In the genomic region with DNA sequence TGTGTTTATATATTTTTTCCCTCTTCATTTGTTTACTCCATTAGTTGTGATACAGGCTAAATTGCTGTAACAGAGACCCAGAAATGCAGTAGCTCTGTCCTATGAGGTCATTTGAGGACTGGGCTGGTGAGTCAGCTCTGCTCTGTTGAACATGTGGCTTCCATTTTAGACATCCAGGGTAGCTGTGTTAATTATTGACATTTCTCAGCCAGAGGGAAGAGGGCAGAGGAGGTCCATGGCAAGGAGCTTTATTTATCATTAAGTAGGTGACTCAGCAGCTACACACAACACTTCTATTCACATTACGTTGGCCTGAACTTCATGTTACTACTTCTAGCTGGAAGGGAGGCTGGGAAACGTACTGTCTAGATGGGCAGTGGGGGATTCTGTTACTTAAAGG, we compare ENCODE assay signal across 9 cellular contexts.
DNase-seq lines count a peak whose midpoint lies in the region; ATAC-seq, FAIRE-seq and TF ChIP-seq lines count a peak whose summit lies in the region.
"Had no signal": no experiment of that assay in that cellular context is flagged by ENCODE, and none has a peak within 500 bp of the region (broad histone marks: within the 10 kb centered on the region; RNA-seq: fewer than 3 reads in every experiment).

No MANE protein-coding gene starts in this region.

- no peak overlapping the region for H3K4me3 ChIP-seq in GM23248

- peak overlapping the region; percentile 69 for H3K4me2 ChIP-seq in GM23248 (ENCODE audit: unreplicated experiment)

- peak overlapping the region; percentile 51 for H2AFZ ChIP-seq in GM23248

- no peaks in the 10 kb centered on the region for H3K27me3 ChIP-seq in GM23248 (replicated peaks; ENCODE audit: insufficient read depth)

- H3K9me3 ChIP-seq in GM23248 (ENCODE audit: low read depth) = no peaks in the 10 kb centered on the region

- no peaks in the 10 kb centered on the region for H4K20me1 ChIP-seq in GM23248 (ENCODE audit: insufficient read depth)

- no peak for ATAC-seq in GM18868 (IDR thresholded peaks at IDR 0.05; ENCODE audit: unreplicated experiment)

- no peak for TF ChIP-seq POLR2A in GM12891 (IDR thresholded peaks at IDR 0.05; ENCODE audit: low read depth, low read length)

- peak overlapping the region; percentile 40; the same call in 1 of the 2 replicates for H3K27ac ChIP-seq in GM23248

- no peak for FAIRE-seq in GM12891 (lab: Jason Lieb, UNC)

- H3K79me2 ChIP-seq in GM23248 (ENCODE audit: insufficient read depth) = no peaks in the 10 kb centered on the region

- no peak overlapping the region for H3K9ac ChIP-seq in GM23248

- DNase-seq in AG20443 (ENCODE audit: low spot score) (peak; percentile 85), GM23248 (peak; percentile 95), NCI-H2196 (lab: John Stamatoyannopoulos, UW; ENCODE audit: unreplicated experiment) (peak; percentile 42), glomerular visceral epithelial cell (ENCODE audit: extremely low spot score) (peak; percentile 96), KG1 (lab: John Stamatoyannopoulos, UW) (no peak), GM12891 (ENCODE audit: insufficient read length, low spot score) (no peak), SIG-M5 treated with dmso at 0.1 percent for 504 hours (lab: John Stamatoyannopoulos, UW; ENCODE audit: unreplicated experiment) (no peak)
- DNase-seq: activated naive CD8-positive, alpha-beta T cell treated with anti-CD3 and anti-CD28 coated beads, Interleukin-2, amount 10 ng/mL, durations not matched to agents 7 days and 5 days had no signal

- in situ Hi-C loops in GM23248 (cut with MboI) = no loop called here

- peaks cover 24% of the 10 kb centered on the region for H3K4me1 ChIP-seq in GM23248 (ENCODE audit: insufficient read depth)

- H3K9me2 ChIP-seq in GM23248 (ENCODE audit: insufficient read depth) = no peaks in the 10 kb centered on the region

- no peaks in the 10 kb centered on the region for H3K36me3 ChIP-seq in GM23248 (ENCODE audit: low read depth)

- WGBS in GM23248 (ENCODE audit: low coverage in 1 of 2, low lambda C conversion rate in 2 of 2, missing lambda C conversion rate in 2 of 2), 2 experiments = 0% methylated on average over 2 of the region's 2 CpGs

- peaks cover 14% of the 10 kb centered on the region; the same call in 1 of the 2 replicates for H3F3A ChIP-seq in GM23248 (ENCODE audit: insufficient read depth)

TF ChIP-seq in GM12891, 5 proteins besides CTCF, POLR2A, EP300 and RAD21:
- TF ChIP-seq TAF1 (IDR thresholded peaks at IDR 0.05; ENCODE audit: low read depth, low read length) (no peak), SPI1 (IDR thresholded peaks at IDR 0.05; ENCODE audit: low read depth, low read length) (no peak), POLR2AphosphoS5 (IDR thresholded peaks at IDR 0.05; ENCODE audit: low read depth, low read length) (no peak), PAX5 (IDR thresholded peaks at IDR 0.05; ENCODE audit: insufficient read depth, low read length, severe bottlenecking) (no peak), POU2F2 (IDR thresholded peaks at IDR 0.05; ENCODE audit: low read depth, low read length) (no peak)
TF ChIP-seq in GM12891: peak in this region for 0.

Comparison
In these comparisons a context has a peak if more than half of its experiments do, and no peak if none do; other contexts are left out.
1. DNase-seq: peak in AG20443 (single experiment), GM23248 (single experiment), NCI-H2196 (single experiment) and glomerular visceral epithelial cell (single experiment); none in KG1 (single experiment), GM12891 (single experiment) and SIG-M5 treated with dmso at 0.1 percent for 504 hours (single experiment).